ENCODE assay signal across 8 cellular contexts in the genomic region with DNA sequence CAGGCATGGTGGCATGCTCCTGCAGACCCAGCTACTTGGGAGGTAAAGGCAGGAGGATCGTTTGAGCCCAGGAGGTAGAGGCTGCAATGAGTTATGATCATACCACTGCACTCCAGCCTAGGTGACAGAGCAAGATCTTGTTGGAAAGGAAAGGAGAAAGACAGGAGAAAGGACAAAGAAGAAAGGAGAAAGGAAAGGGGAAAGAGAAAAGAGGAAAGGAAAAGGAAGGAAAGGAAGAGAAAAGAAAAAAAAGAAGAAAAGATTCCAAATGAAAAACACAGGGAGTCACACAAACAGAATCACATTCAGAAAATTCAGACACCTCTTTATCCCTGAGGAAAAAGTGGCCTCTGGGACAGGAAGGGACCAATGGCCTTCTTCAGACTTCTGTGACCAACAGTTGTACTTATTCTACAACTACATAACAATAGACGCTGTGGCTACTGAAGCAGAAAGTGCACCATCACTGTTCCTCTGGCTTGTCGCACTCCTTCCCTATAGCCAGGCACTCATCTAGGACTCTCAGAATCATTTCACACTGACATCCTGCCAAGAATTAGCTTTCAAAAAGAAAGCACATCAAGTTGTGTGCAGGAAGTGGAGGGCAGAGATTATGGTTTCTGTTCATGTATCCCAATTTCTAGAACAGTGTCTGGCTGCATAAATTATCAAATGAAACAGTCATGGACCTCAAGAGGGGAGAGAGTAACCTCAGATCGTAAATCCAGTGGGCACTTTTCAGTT. TPM values are rescaled to one million over a fixed set of nuclear protein-coding genes. Genes with fewer than 3 reads are reported as not detected.
DNase-seq lines count a peak whose midpoint lies in the region; ATAC-seq and TF ChIP-seq lines count a peak whose summit lies in the region.

No MANE protein-coding gene starts in this region.

- H3K9me3 ChIP-seq in SK-N-MC (ENCODE audit: low read depth, low read length) (no peaks in the 10 kb centered on the region), osteoblast (ENCODE audit: low read depth, low read length) (no peaks in the 10 kb centered on the region)

- H3K27me3 ChIP-seq in GM23338 (ENCODE audit: insufficient read depth) (no peaks in the 10 kb centered on the region), osteoblast (ENCODE audit: insufficient read depth, low read length) (no peaks in the 10 kb centered on the region)

- H3K4me2 ChIP-seq in GM23338 (no peak overlapping the region), osteoblast (ENCODE audit: insufficient read depth, low read length) (no peak overlapping the region)

- H3K27ac Mint-ChIP-seq in GM23338: peak overlapping the region; percentile 60

- peaks cover 8% of the 10 kb centered on the region; the same call in 1 of the 2 replicates for H3K4me1 ChIP-seq in GM23338 (ENCODE audit: insufficient read depth)
- peaks cover 7% of the 10 kb centered on the region for H3K4me1 ChIP-seq in osteoblast (ENCODE audit: insufficient read depth, low read length)

- H3K79me2 ChIP-seq in GM23338 (replicated peaks; ENCODE audit: insufficient read depth) (peaks cover 13% of the 10 kb centered on the region), osteoblast (ENCODE audit: insufficient read depth, low read length) (peaks cover 96% of the 10 kb centered on the region)

- H3F3A ChIP-seq in GM23338 (replicated peaks; ENCODE audit: low read depth): no peaks in the 10 kb centered on the region

- H3K27ac ChIP-seq in GM23338 (ENCODE audit: low read depth) (no peak overlapping the region), SK-N-MC (peak overlapping the region; percentile 86), osteoblast (ENCODE audit: low read depth, low read length) (no peak overlapping the region)

- DNase-seq in activated CD4-positive, alpha-beta T cell treated with anti-CD3 and anti-CD28 coated beads for 48 hours: peak; percentile 21
- no peak for DNase-seq in activated CD4-positive, alpha-beta T cell treated with anti-CD3 and anti-CD28 coated beads for 1 hour
- no peak for DNase-seq in GM23338 (ENCODE audit: low spot score)
- DNase-seq in SK-N-MC (ENCODE audit: low read depth, low spot score): peak; percentile 18
- DNase-seq in osteoblast (ENCODE audit: insufficient read length, low spot score, missing footprints): peak; percentile 19
- DNase-seq in hippocampal formation (lab: John Stamatoyannopoulos, UW): no peak
- DNase-seq in COR-L47 (lab: John Stamatoyannopoulos, UW): no peak
- no peak for DNase-seq in omental fat pad (ENCODE audit: low spot score)

- no peak for ATAC-seq in GM23338
- ATAC-seq in omental fat pad (ENCODE audit: low FRiP score): no peak

- no peak overlapping the region for H3K4me3 Mint-ChIP-seq in GM23338

- no peaks in the 10 kb centered on the region for H3K27me3 Mint-ChIP-seq in GM23338 (ENCODE audit: insufficient read depth, low read depth, poor library complexity)

- H4K20me1 ChIP-seq in GM23338 (replicated peaks; ENCODE audit: insufficient read depth) (peaks cover 8% of the 10 kb centered on the region), osteoblast (ENCODE audit: insufficient read depth, low read length) (peaks cover 16% of the 10 kb centered on the region)

- no peak overlapping the region for H3K4me3 ChIP-seq in GM23338
- peak overlapping the region; percentile 34 for H3K4me3 ChIP-seq in SK-N-MC
- no peak overlapping the region for H3K4me3 ChIP-seq in osteoblast (ENCODE audit: insufficient read depth, low read length)

- H2AFZ ChIP-seq in GM23338 (no peak overlapping the region), osteoblast (ENCODE audit: low read length) (no peak overlapping the region)

- peak overlapping the region; percentile 8 for H3K9ac ChIP-seq in SK-N-MC (ENCODE audit: insufficient read length)

- TF ChIP-seq CTCF in GM23338 (conservative IDR thresholded peaks at IDR 0.05; ENCODE audit: low read depth in 2 of 2) (no peak), osteoblast (IDR thresholded peaks at IDR 0.05; ENCODE audit: extremely low read depth, low read depth, low read length) (no peak), omental fat pad (IDR thresholded peaks at IDR 0.05) (no peak)

- H3K36me3 ChIP-seq in GM23338 (ENCODE audit: insufficient read depth) (no peaks in the 10 kb centered on the region), SK-N-MC (ENCODE audit: insufficient read depth, low read length) (peaks cover 6% of the 10 kb centered on the region; the same call in 1 of the 2 replicates), osteoblast (ENCODE audit: insufficient read depth, low read length) (no peaks in the 10 kb centered on the region)

- no peaks in the 10 kb centered on the region for H3K36me3 Mint-ChIP-seq in GM23338 (ENCODE audit: low read depth)

- H3K4me1 Mint-ChIP-seq in GM23338: peaks cover 14% of the 10 kb centered on the region

- H3K9me2 ChIP-seq in GM23338 (ENCODE audit: insufficient read depth): no peaks in the 10 kb centered on the region

- H3K9me3 Mint-ChIP-seq in GM23338: no peaks in the 10 kb centered on the region

TF ChIP-seq in GM23338, 12 proteins besides CTCF, POLR2A, EP300 and RAD21 (continues in another document):
- TF ChIP-seq, protein P1, sequence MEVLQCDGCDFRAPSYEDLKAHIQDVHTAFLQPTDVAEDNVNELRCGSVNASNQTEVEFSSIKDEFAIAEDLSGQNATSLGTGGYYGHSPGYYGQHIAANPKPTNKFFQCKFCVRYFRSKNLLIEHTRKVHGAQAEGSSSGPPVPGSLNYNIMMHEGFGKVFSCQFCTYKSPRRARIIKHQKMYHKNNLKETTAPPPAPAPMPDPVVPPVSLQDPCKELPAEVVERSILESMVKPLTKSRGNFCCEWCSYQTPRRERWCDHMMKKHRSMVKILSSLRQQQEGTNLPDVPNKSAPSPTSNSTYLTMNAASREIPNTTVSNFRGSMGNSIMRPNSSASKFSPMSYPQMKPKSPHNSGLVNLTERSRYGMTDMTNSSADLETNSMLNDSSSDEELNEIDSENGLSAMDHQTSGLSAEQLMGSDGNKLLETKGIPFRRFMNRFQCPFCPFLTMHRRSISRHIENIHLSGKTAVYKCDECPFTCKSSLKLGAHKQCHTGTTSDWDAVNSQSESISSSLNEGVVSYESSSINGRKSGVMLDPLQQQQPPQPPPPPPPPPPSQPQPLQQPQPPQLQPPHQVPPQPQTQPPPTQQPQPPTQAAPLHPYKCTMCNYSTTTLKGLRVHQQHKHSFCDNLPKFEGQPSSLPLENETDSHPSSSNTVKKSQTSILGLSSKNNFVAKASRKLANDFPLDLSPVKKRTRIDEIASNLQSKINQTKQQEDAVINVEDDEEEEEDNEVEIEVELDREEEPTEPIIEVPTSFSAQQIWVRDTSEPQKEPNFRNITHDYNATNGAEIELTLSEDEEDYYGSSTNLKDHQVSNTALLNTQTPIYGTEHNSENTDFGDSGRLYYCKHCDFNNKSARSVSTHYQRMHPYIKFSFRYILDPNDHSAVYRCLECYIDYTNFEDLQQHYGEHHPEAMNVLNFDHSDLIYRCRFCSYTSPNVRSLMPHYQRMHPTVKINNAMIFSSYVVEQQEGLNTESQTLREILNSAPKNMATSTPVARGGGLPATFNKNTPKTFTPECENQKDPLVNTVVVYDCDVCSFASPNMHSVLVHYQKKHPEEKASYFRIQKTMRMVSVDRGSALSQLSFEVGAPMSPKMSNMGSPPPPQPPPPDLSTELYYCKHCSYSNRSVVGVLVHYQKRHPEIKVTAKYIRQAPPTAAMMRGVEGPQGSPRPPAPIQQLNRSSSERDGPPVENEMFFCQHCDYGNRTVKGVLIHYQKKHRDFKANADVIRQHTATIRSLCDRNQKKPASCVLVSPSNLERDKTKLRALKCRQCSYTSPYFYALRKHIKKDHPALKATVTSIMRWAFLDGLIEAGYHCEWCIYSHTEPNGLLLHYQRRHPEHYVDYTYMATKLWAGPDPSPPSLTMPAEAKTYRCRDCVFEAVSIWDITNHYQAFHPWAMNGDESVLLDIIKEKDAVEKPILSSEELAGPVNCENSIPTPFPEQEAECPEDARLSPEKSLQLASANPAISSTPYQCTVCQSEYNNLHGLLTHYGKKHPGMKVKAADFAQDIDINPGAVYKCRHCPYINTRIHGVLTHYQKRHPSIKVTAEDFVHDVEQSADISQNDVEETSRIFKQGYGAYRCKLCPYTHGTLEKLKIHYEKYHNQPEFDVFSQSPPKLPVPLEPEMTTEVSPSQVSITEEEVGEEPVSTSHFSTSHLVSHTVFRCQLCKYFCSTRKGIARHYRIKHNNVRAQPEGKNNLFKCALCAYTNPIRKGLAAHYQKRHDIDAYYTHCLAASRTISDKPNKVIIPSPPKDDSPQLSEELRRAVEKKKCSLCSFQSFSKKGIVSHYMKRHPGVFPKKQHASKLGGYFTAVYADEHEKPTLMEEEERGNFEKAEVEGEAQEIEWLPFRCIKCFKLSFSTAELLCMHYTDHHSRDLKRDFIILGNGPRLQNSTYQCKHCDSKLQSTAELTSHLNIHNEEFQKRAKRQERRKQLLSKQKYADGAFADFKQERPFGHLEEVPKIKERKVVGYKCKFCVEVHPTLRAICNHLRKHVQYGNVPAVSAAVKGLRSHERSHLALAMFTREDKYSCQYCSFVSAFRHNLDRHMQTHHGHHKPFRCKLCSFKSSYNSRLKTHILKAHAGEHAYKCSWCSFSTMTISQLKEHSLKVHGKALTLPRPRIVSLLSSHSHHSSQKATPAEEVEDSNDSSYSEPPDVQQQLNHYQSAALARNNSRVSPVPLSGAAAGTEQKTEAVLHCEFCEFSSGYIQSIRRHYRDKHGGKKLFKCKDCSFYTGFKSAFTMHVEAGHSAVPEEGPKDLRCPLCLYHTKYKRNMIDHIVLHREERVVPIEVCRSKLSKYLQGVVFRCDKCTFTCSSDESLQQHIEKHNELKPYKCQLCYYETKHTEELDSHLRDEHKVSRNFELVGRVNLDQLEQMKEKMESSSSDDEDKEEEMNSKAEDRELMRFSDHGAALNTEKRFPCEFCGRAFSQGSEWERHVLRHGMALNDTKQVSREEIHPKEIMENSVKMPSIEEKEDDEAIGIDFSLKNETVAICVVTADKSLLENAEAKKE (CRISPR knock-in tag; IDR thresholded peaks at IDR 0.05): no peak

RNA-seq across cellular contexts. Expression of gene MTMR6, which starts 5.9 kb away (rescaled TPM):
- 9.5 and 11.5 TPM in 2 replicates for total RNA-seq in GM23338 (2014; rRNA removed; shearing (Covaris generic))
- polyA plus RNA-seq in GM23338 (2016; fragmentation: Nextera tagmentation; extraction: Ambion mirVana): 3.4 and 4.6 TPM in 2 replicates
- 25.0 and 25.3 TPM in 2 replicates for total RNA-seq in osteoblast
- total RNA-seq in omental fat pad: 10 to 100 TPM; 15.3 to 20.5 (median 17.8) TPM

RNA-seq across cellular contexts. Expression of gene NUP58, which starts 20.1 kb away (rescaled TPM):
- total RNA-seq in GM23338 (2014; rRNA removed; shearing (Covaris generic)): 79.5 and 91.8 TPM in 2 replicates
- polyA plus RNA-seq in GM23338 (2016; fragmentation: Nextera tagmentation; extraction: Ambion mirVana): 27.6 and 27.7 TPM in 2 replicates
- total RNA-seq in osteoblast (41.0 and 46.3 TPM in 2 replicates), omental fat pad (10 to 100 TPM; 35.8 to 68.0 (median 52.6) TPM)

Comparison
In these comparisons a context has a peak if more than half of its experiments do, and no peak if none do; other contexts are left out.
1. DNase-seq: peak in activated CD4-positive, alpha-beta T cell treated with anti-CD3 and anti-CD28 coated beads for 48 hours (single experiment), SK-N-MC (single experiment) and osteoblast (single experiment); none in activated CD4-positive, alpha-beta T cell treated with anti-CD3 and anti-CD28 coated beads for 1 hour (single experiment), GM23338 (single experiment), hippocampal formation (0 of 2), COR-L47 (single experiment) and omental fat pad (single experiment).